ENCODE assay signal across 8 cellular contexts in the genomic region with DNA sequence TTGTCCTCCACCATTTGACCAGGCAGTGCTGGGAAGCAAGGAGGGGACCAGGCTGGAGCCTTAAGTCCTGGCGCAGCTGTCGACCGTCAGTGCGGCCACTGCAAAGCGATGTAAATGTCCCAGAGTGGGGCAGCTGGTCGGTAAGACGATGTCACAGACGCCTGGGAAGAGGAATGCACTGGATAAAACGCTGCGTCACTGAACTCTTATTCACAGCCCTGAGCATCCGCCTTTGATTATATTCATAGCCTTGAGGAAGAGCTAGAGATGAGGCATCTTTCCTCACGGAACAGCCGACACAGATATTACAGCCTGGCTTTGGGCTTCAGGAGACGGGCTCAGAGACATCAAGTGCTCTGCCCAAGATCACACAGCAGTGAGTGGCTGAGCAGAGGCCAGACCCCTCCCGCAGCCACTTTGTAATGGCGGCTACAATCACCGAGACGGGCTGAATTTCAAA. TPM values are rescaled to one million over a fixed set of nuclear protein-coding genes. Genes with fewer than 3 reads are reported as not detected.
DNase-seq lines count a peak whose midpoint lies in the region; ATAC-seq lines count a peak whose summit lies in the region.

No MANE protein-coding gene starts in this region.

- no peaks in the 10 kb centered on the region for H3K9me3 ChIP-seq in iPS-20b (ENCODE audit: insufficient read depth, low read depth, low read length)
- H3K9me3 ChIP-seq in subcutaneous abdominal adipose tissue (ENCODE audit: control insufficient read depth in 5 of 5, low read length in 5 of 5): no peaks in the 10 kb centered on the region

- intact Hi-C loops in activated T-helper 1 cell treated with anti-CD3 and anti-CD28 coated beads, Interleukin-12 subunit alpha, Interleukin-12 subunit beta, Interleukin-2, Interleukin-4 antibody, amounts not matched to agents 30 ng/mL and 10 ng/mL and 1 ng/mL, durations not matched to agents 14 hours and 24 hours and 36 hours (cut with micrococcal nuclease): loop anchor here (5.0 to 10.0 kb wide), 2 partner anchors 271 to 533 kb away; no protein-coding TSS in a partner anchor

- H3K27ac Mint-ChIP-seq in T-helper 1 cell treated with Interleukin-12 subunit alpha and Interleukin-12 subunit beta and Interleukin-4 antibody, amounts not matched to agents 30 μg/mL and 1 μg/mL, for 36 hours: no peak overlapping the region
- no peak overlapping the region for H3K27ac Mint-ChIP-seq in activated T-helper 1 cell treated with anti-CD3 and anti-CD28 coated beads, Interleukin-12 subunit alpha, Interleukin-12 subunit beta, Interleukin-2, Interleukin-4 antibody, amounts not matched to agents 30 ng/mL and 10 ng/mL and 1 ng/mL, durations not matched to agents 14 hours and 24 hours and 36 hours

- ATAC-seq in GM21717 (IDR thresholded peaks at IDR 0.05; ENCODE audit: unreplicated experiment): no peak

- no peaks in the 10 kb centered on the region for H3K9me3 Mint-ChIP-seq in T-helper 1 cell treated with Interleukin-12 subunit alpha and Interleukin-12 subunit beta and Interleukin-4 antibody, amounts not matched to agents 30 μg/mL and 1 μg/mL, for 36 hours
- H3K9me3 Mint-ChIP-seq in activated T-helper 1 cell treated with anti-CD3 and anti-CD28 coated beads, Interleukin-12 subunit alpha, Interleukin-12 subunit beta, Interleukin-2, Interleukin-4 antibody, amounts not matched to agents 30 ng/mL and 10 ng/mL and 1 ng/mL, durations not matched to agents 14 hours and 24 hours and 36 hours: no peaks in the 10 kb centered on the region

- no peaks in the 10 kb centered on the region; the same call in 1 of the 2 replicates for H3K4me1 ChIP-seq in iPS-20b (ENCODE audit: insufficient read depth, low read length)
- H3K4me1 ChIP-seq in subcutaneous abdominal adipose tissue (ENCODE audit: control insufficient read depth in 5 of 5, insufficient read depth in 5 of 5, low read length in 5 of 5): peaks cover 0 to 14% (median 11%) of the 10 kb centered on the region in 5 donors

- H3K36me3 ChIP-seq in iPS-20b (ENCODE audit: insufficient read depth, low read depth, low read length): no peaks in the 10 kb centered on the region
- H3K36me3 ChIP-seq in subcutaneous abdominal adipose tissue (ENCODE audit: control insufficient read depth in 5 of 5, insufficient read depth in 5 of 5, low read length in 5 of 5): no peaks in the 10 kb centered on the region

- no peak for DNase-seq in T-helper 1 cell
- no peak for DNase-seq in activated T-helper 1 cell treated with anti-CD3 and anti-CD28 coated beads, Interleukin-12 subunit alpha, Interleukin-12 subunit beta, Interleukin-2, Interleukin-4 antibody, amounts not matched to agents 30 ng/mL and 10 ng/mL and 1 ng/mL, durations not matched to agents 14 hours and 24 hours and 36 hours (ENCODE audit: low spot score)
- no peak for DNase-seq in DMS53 (lab: John Stamatoyannopoulos, UW)
- no peak for DNase-seq in NCI-H1436 treated with DMSO at 0.1 percent for 48 hours (lab: John Stamatoyannopoulos, UW)

- H3K4me3 ChIP-seq in iPS-20b (ENCODE audit: low read length) (peak overlapping the region; percentile 81), subcutaneous abdominal adipose tissue (ENCODE audit: low read depth in 1 of 5, low read length in 5 of 5) (peak overlapping the region; percentile 58 to 77 (median 68))

- peak overlapping the region; percentile 82 for H3K4me3 Mint-ChIP-seq in T-helper 1 cell treated with Interleukin-12 subunit alpha and Interleukin-12 subunit beta and Interleukin-4 antibody, amounts not matched to agents 30 μg/mL and 1 μg/mL, for 36 hours
- H3K4me3 Mint-ChIP-seq in activated T-helper 1 cell treated with anti-CD3 and anti-CD28 coated beads, Interleukin-12 subunit alpha, Interleukin-12 subunit beta, Interleukin-2, Interleukin-4 antibody, amounts not matched to agents 30 ng/mL and 10 ng/mL and 1 ng/mL, durations not matched to agents 14 hours and 24 hours and 36 hours: peak overlapping the region; percentile 84

- H3K36me3 Mint-ChIP-seq in T-helper 1 cell treated with Interleukin-12 subunit alpha and Interleukin-12 subunit beta and Interleukin-4 antibody, amounts not matched to agents 30 μg/mL and 1 μg/mL, for 36 hours (ENCODE audit: low read depth): no peaks in the 10 kb centered on the region
- no peaks in the 10 kb centered on the region for H3K36me3 Mint-ChIP-seq in activated T-helper 1 cell treated with anti-CD3 and anti-CD28 coated beads, Interleukin-12 subunit alpha, Interleukin-12 subunit beta, Interleukin-2, Interleukin-4 antibody, amounts not matched to agents 30 ng/mL and 10 ng/mL and 1 ng/mL, durations not matched to agents 14 hours and 24 hours and 36 hours (ENCODE audit: low read depth)

- peaks cover 6% of the 10 kb centered on the region for H3K4me1 Mint-ChIP-seq in T-helper 1 cell treated with Interleukin-12 subunit alpha and Interleukin-12 subunit beta and Interleukin-4 antibody, amounts not matched to agents 30 μg/mL and 1 μg/mL, for 36 hours (ENCODE audit: low read depth)
- H3K4me1 Mint-ChIP-seq in activated T-helper 1 cell treated with anti-CD3 and anti-CD28 coated beads, Interleukin-12 subunit alpha, Interleukin-12 subunit beta, Interleukin-2, Interleukin-4 antibody, amounts not matched to agents 30 ng/mL and 10 ng/mL and 1 ng/mL, durations not matched to agents 14 hours and 24 hours and 36 hours (ENCODE audit: low read depth): peaks cover 8% of the 10 kb centered on the region

- H3K27me3 ChIP-seq in iPS-20b (ENCODE audit: insufficient read depth, low read length) (peaks cover 4% of the 10 kb centered on the region; the same call in 1 of the 2 replicates), subcutaneous abdominal adipose tissue (ENCODE audit: control insufficient read depth in 5 of 5, insufficient read depth in 4 of 5, low read length in 5 of 5) (peaks cover 0 to 4% (median 0%) of the 10 kb centered on the region in 5 donors)

- peaks cover 30% of the 10 kb centered on the region for H3K27me3 Mint-ChIP-seq in T-helper 1 cell treated with Interleukin-12 subunit alpha and Interleukin-12 subunit beta and Interleukin-4 antibody, amounts not matched to agents 30 μg/mL and 1 μg/mL, for 36 hours (ENCODE audit: low read depth)
- H3K27me3 Mint-ChIP-seq in activated T-helper 1 cell treated with anti-CD3 and anti-CD28 coated beads, Interleukin-12 subunit alpha, Interleukin-12 subunit beta, Interleukin-2, Interleukin-4 antibody, amounts not matched to agents 30 ng/mL and 10 ng/mL and 1 ng/mL, durations not matched to agents 14 hours and 24 hours and 36 hours (ENCODE audit: insufficient read depth): peaks cover 28% of the 10 kb centered on the region

- H3K9ac ChIP-seq in iPS-20b (ENCODE audit: low read depth, low read length): peak overlapping the region; percentile 93
- H3K9ac ChIP-seq in subcutaneous abdominal adipose tissue (ENCODE audit: low read length in 5 of 5): peak overlapping the region in 3 of 5 donors; percentile 46 to 80 (median 63)

- H3K27ac ChIP-seq in iPS-20b (ENCODE audit: low read length) (peak overlapping the region; percentile 66), subcutaneous abdominal adipose tissue (ENCODE audit: low read depth, low read length) (no peak overlapping the region)

RNA-seq across cellular contexts. Expression of a gene that starts 17.6 kb away (rescaled TPM):
- 67.4 and 71.8 TPM in 2 replicates for total RNA-seq in activated T-helper 1 cell treated with anti-CD3 and anti-CD28 coated beads, Interleukin-12 subunit alpha, Interleukin-12 subunit beta, Interleukin-2, Interleukin-4 antibody, amounts not matched to agents 30 ng/mL and 10 ng/mL and 1 ng/mL, durations not matched to agents 14 hours and 24 hours and 36 hours
